9 cellular contexts compared by ENCODE assay signal in genomic region chr7:130899638-130900401, GRCh38.
DNase-seq lines count a peak whose midpoint lies in the region; ATAC-seq, FAIRE-seq and TF ChIP-seq lines count a peak whose summit lies in the region.
"Had no signal": no experiment of that assay in that cellular context is flagged by ENCODE, and none has a peak within 500 bp of the region (broad histone marks: within the 10 kb centered on the region; RNA-seq: fewer than 3 reads in every experiment).

No MANE protein-coding gene starts in this region.

- H3K4me2 ChIP-seq in hepatocyte, result peak overlapping the region; percentile 54

- no peak for TF ChIP-seq CTCF in hepatocyte (IDR thresholded peaks at IDR 0.05; ENCODE audit: poor library complexity)
- TF ChIP-seq CTCF in D721Med (IDR thresholded peaks at IDR 0.05; ENCODE audit: insufficient read depth, missing control alignments), result no peak

- intact Hi-C loops in activated CD4-positive, alpha-beta T cell treated with anti-CD3 and anti-CD28 coated beads for 36 hours (cut with DNase I, micrococcal nuclease), result loop anchor here (5.0 to 10.0 kb wide), 3 partner anchors 45 to 522 kb away; no protein-coding TSS in a partner anchor
- intact Hi-C loops in activated CD4-positive, alpha-beta memory T cell treated with anti-CD3 and anti-CD28 coated beads for 36 hours (cut with micrococcal nuclease), result loop anchor here (5.0 to 10.0 kb wide), 3 partner anchors 45 to 525 kb away; no protein-coding TSS in a partner anchor

- peaks cover 98% of the 10 kb centered on the region for H3K4me1 Mint-ChIP-seq in activated CD4-positive, alpha-beta T cell treated with anti-CD3 and anti-CD28 coated beads for 36 hours
- H3K4me1 Mint-ChIP-seq in activated CD4-positive, alpha-beta memory T cell treated with anti-CD3 and anti-CD28 coated beads for 36 hours (ENCODE audit: low read depth), result peaks cover 99% of the 10 kb centered on the region

- H3K27ac Mint-ChIP-seq in activated CD4-positive, alpha-beta T cell treated with anti-CD3 and anti-CD28 coated beads for 36 hours, result peak overlapping the region; percentile 87
- H3K27ac Mint-ChIP-seq in activated CD4-positive, alpha-beta memory T cell treated with anti-CD3 and anti-CD28 coated beads for 36 hours, result peak overlapping the region; percentile 89

- no peak overlapping the region for H2AFZ ChIP-seq in hepatocyte

- H3K36me3 Mint-ChIP-seq in activated CD4-positive, alpha-beta T cell treated with anti-CD3 and anti-CD28 coated beads for 36 hours (ENCODE audit: low read depth), result peaks cover 97% of the 10 kb centered on the region
- H3K36me3 Mint-ChIP-seq in activated CD4-positive, alpha-beta memory T cell treated with anti-CD3 and anti-CD28 coated beads for 36 hours, result peaks cover 96% of the 10 kb centered on the region

- ATAC-seq in activated CD4-positive, alpha-beta T cell treated with anti-CD3 and anti-CD28 coated beads for 36 hours, result no peak
- no peak for ATAC-seq in GM19324 (IDR thresholded peaks at IDR 0.05; ENCODE audit: low FRiP score, unreplicated experiment)
- ATAC-seq: left ventricle myocardium superior had no signal

- peaks cover 34% of the 10 kb centered on the region for H3K4me1 ChIP-seq in hepatocyte (ENCODE audit: insufficient read depth)
- peaks cover 30% of the 10 kb centered on the region for H3K4me1 ChIP-seq in effector memory CD4-positive, alpha-beta T cell (ENCODE audit: control insufficient read depth, insufficient read depth, low read length, poor library complexity, severe bottlenecking)

- no peaks in the 10 kb centered on the region for H3K9me3 ChIP-seq in hepatocyte (ENCODE audit: low read depth)
- no peaks in the 10 kb centered on the region for H3K9me3 ChIP-seq in effector memory CD4-positive, alpha-beta T cell (ENCODE audit: control insufficient read depth, low read length)

- FAIRE-seq in D721Med (lab: Jason Lieb, UNC), result no peak

- no peaks in the 10 kb centered on the region for H3K36me3 ChIP-seq in hepatocyte (replicated peaks; ENCODE audit: insufficient read depth, low read depth)
- peaks cover 33% of the 10 kb centered on the region for H3K36me3 ChIP-seq in effector memory CD4-positive, alpha-beta T cell (ENCODE audit: control insufficient read depth, insufficient read depth, low read length)

- POLR2A ChIA-PET in activated CD4-positive, alpha-beta T cell treated with anti-CD3 and anti-CD28 coated beads for 36 hours (lab: Charles Lee), result interaction anchor here (0.6 to 0.7 kb wide), 2 partner anchors 12 to 60 kb away, joined by 3 read pairs; no protein-coding TSS in a partner anchor
- POLR2A ChIA-PET in activated CD4-positive, alpha-beta memory T cell treated with anti-CD3 and anti-CD28 coated beads for 36 hours (lab: Charles Lee), result interaction anchor here (0.6 to 0.7 kb wide), 2 partner anchors 11 to 13 kb away, joined by 3 to 4 read pairs; no protein-coding TSS in a partner anchor

- no peaks in the 10 kb centered on the region for H3K9me3 Mint-ChIP-seq in activated CD4-positive, alpha-beta T cell treated with anti-CD3 and anti-CD28 coated beads for 36 hours (ENCODE audit: low read depth)
- no peaks in the 10 kb centered on the region for H3K9me3 Mint-ChIP-seq in activated CD4-positive, alpha-beta memory T cell treated with anti-CD3 and anti-CD28 coated beads for 36 hours

- no peaks in the 10 kb centered on the region for H3K9me2 ChIP-seq in hepatocyte (replicated peaks; ENCODE audit: insufficient read depth)

- CTCF ChIA-PET in activated CD4-positive, alpha-beta T cell treated with anti-CD3 and anti-CD28 coated beads for 36 hours (lab: Charles Lee), result interaction anchor here (0.6 to 1.5 kb wide), 8 partner anchors 10 to 120 kb away, joined by 3 to 8 read pairs (median 3); no protein-coding TSS in a partner anchor
- CTCF ChIA-PET in activated CD4-positive, alpha-beta memory T cell treated with anti-CD3 and anti-CD28 coated beads for 36 hours (lab: Charles Lee), result interaction anchor here (0.6 to 1.5 kb wide), 3 partner anchors 83 to 684 kb away, joined by 3 read pairs; no protein-coding TSS in a partner anchor

- no peaks in the 10 kb centered on the region for H3K27me3 Mint-ChIP-seq in activated CD4-positive, alpha-beta T cell treated with anti-CD3 and anti-CD28 coated beads for 36 hours
- peaks cover 6% of the 10 kb centered on the region for H3K27me3 Mint-ChIP-seq in activated CD4-positive, alpha-beta memory T cell treated with anti-CD3 and anti-CD28 coated beads for 36 hours

- H4K20me1 ChIP-seq in hepatocyte (ENCODE audit: insufficient read depth, poor library complexity, severe bottlenecking), result no peaks in the 10 kb centered on the region

- 59% methylated on average over 15 of the region's 15 CpGs for WGBS in hepatocyte (ENCODE audit: low lambda C conversion rate, missing lambda C conversion rate)

- H3K79me2 ChIP-seq in hepatocyte, result peaks cover 3% of the 10 kb centered on the region

- no peak overlapping the region for H3K4me3 ChIP-seq in hepatocyte
- H3K4me3 ChIP-seq in effector memory CD4-positive, alpha-beta T cell (ENCODE audit: insufficient read depth, low read depth, low read length, poor library complexity, severe bottlenecking), result no peak overlapping the region

- H3K27ac ChIP-seq in hepatocyte, result peak overlapping the region; percentile 88
- H3K27ac ChIP-seq in substantia nigra (ENCODE audit: low read depth, low read length, poor library complexity, severe bottlenecking), result peak overlapping the region; percentile 22
- H3K27ac ChIP-seq in effector memory CD4-positive, alpha-beta T cell (ENCODE audit: insufficient read depth, low read length, poor library complexity, severe bottlenecking), result no peak overlapping the region

- no peak overlapping the region for H3K4me3 Mint-ChIP-seq in activated CD4-positive, alpha-beta T cell treated with anti-CD3 and anti-CD28 coated beads for 36 hours
- H3K4me3 Mint-ChIP-seq in activated CD4-positive, alpha-beta memory T cell treated with anti-CD3 and anti-CD28 coated beads for 36 hours, result peak overlapping the region; percentile 40

- H3K27me3 ChIP-seq in hepatocyte, result no peaks in the 10 kb centered on the region
- H3K27me3 ChIP-seq in effector memory CD4-positive, alpha-beta T cell (replicated peaks; ENCODE audit: control insufficient read depth, insufficient read depth, low read length, poor library complexity, severe bottlenecking), result no peaks in the 10 kb centered on the region

- DNase-seq in activated CD4-positive, alpha-beta T cell treated with anti-CD3 and anti-CD28 coated beads for 36 hours, result no peak
- no peak for DNase-seq in activated CD4-positive, alpha-beta T cell treated with anti-CD3 and anti-CD28 coated beads, Interleukin-2, amount 50 U/mL, for 1 hour
- DNase-seq in activated CD4-positive, alpha-beta memory T cell treated with anti-CD3 and anti-CD28 coated beads for 36 hours, result no peak
- DNase-seq in hepatocyte (ENCODE audit: low spot score) (peak; percentile 87), substantia nigra (lab: John Stamatoyannopoulos, UW) (no peak), D721Med (ENCODE audit: insufficient read length, low spot score) (no peak)
- DNase-seq in effector memory CD4-positive, alpha-beta T cell, result no peak
- DNase-seq: left ventricle myocardium superior had no signal
